In genomic region chr4:138111462-138112000, GRCh38 we compare ENCODE assay signal across 18 cellular contexts.
A peak's percentile ranks its signal among the peaks of the same experiment; 100 is the strongest.
DNase-seq lines count a peak whose midpoint lies in the region; ATAC-seq, FAIRE-seq and TF ChIP-seq lines count a peak whose summit lies in the region.
"Had no signal": no experiment of that assay in that cellular context is flagged by ENCODE, and none has a peak within 500 bp of the region (broad histone marks: within the 10 kb centered on the region; RNA-seq: fewer than 3 reads in every experiment).

No MANE protein-coding gene starts in this region.

- WGBS in GM23248 (ENCODE audit: low coverage in 1 of 2, low lambda C conversion rate in 2 of 2, missing lambda C conversion rate in 2 of 2), 2 experiments: 55% methylated on average over 3 of the region's 3 CpGs

- H3K9me3 Mint-ChIP-seq in nephron: peaks cover 7% of the 10 kb centered on the region
- H3K9me3 Mint-ChIP-seq: CD4-positive, alpha-beta T cell; T-helper 1 cell treated with Interleukin-12 subunit alpha and Interleukin-12 subunit beta and Interleukin-4 antibody, amounts not matched to agents 30 μg/mL and 1 μg/mL, for 36 hours had no signal

- no peaks in the 10 kb centered on the region for H3K36me3 Mint-ChIP-seq in nephron (ENCODE audit: low read depth)
- H3K36me3 Mint-ChIP-seq: natural killer cell treated with Interleukin-12 subunit alpha and Interleukin-12 subunit beta and Interleukin-15 and Interleukin-18, amount 100 ng/mL, for 72 hours had no signal

- no peaks in the 10 kb centered on the region for H4K20me1 ChIP-seq in GM23248 (ENCODE audit: insufficient read depth)

- peak overlapping the region; percentile 27 to 42 (median 34) for H3K27ac Mint-ChIP-seq in nephron
- H3K27ac Mint-ChIP-seq: CD4-positive, alpha-beta T cell; natural killer cell treated with Interleukin-12 subunit alpha and Interleukin-12 subunit beta and Interleukin-15 and Interleukin-18, amount 100 ng/mL, for 72 hours; T-helper 1 cell treated with Interleukin-12 subunit alpha and Interleukin-12 subunit beta and Interleukin-4 antibody, amounts not matched to agents 30 μg/mL and 1 μg/mL, for 36 hours had no signal

- H3K9me2 ChIP-seq in GM23248 (ENCODE audit: insufficient read depth): no peaks in the 10 kb centered on the region

- TF ChIP-seq CTCF in nephron (IDR thresholded peaks at IDR 0.05; ENCODE audit: unreplicated experiment in 3 of 3): no peak

- H3K9ac ChIP-seq in GM23248: 0 out of 2 replicates have a peak overlapping the region, but pooled peaks have one; percentile 18

- no peak overlapping the region for H3K4me3 Mint-ChIP-seq in nephron
- H3K4me3 Mint-ChIP-seq: CD4-positive, alpha-beta T cell; natural killer cell treated with Interleukin-12 subunit alpha and Interleukin-12 subunit beta and Interleukin-15 and Interleukin-18, amount 100 ng/mL, for 72 hours; T-helper 1 cell treated with Interleukin-12 subunit alpha and Interleukin-12 subunit beta and Interleukin-4 antibody, amounts not matched to agents 30 μg/mL and 1 μg/mL, for 36 hours had no signal

- H3F3A ChIP-seq in GM23248 (ENCODE audit: insufficient read depth): peaks cover 18% of the 10 kb centered on the region; the same call in 1 of the 2 replicates

- ATAC-seq in esophagus mucosa: peak; percentile 92
- ATAC-seq in HG03469 (IDR thresholded peaks at IDR 0.05; ENCODE audit: unreplicated experiment): no peak
- no peak for ATAC-seq in GM19467 (IDR thresholded peaks at IDR 0.05; ENCODE audit: unreplicated experiment)
- ATAC-seq: left cardiac atrium; natural killer cell treated with Interleukin-12 subunit alpha and Interleukin-12 subunit beta and Interleukin-15 and Interleukin-18, amount 100 ng/mL, for 72 hours had no signal

- H2AFZ ChIP-seq in GM23248: 0 out of 2 replicates have a peak overlapping the region, but pooled peaks have one; percentile 6

- no peaks in the 10 kb centered on the region for H3K36me3 ChIP-seq in GM23248 (ENCODE audit: low read depth)
- no peaks in the 10 kb centered on the region for H3K36me3 ChIP-seq in effector memory CD4-positive, alpha-beta T cell (ENCODE audit: control insufficient read depth, insufficient read depth, low read length)
- H3K36me3 ChIP-seq: sigmoid colon had no signal

- H3K27ac ChIP-seq in GM23248: peak overlapping the region; percentile 70
- H3K27ac ChIP-seq in effector memory CD4-positive, alpha-beta T cell (ENCODE audit: insufficient read depth, low read length, poor library complexity, severe bottlenecking): no peak overlapping the region
- H3K27ac ChIP-seq: sigmoid colon had no signal

- DNase-seq in GM23248: peak; percentile 70
- DNase-seq in RCC 7860 (ENCODE audit: low spot score): peak; percentile 66
- DNase-seq in NCI-H526 (lab: John Stamatoyannopoulos, UW): no peak
- no peak for DNase-seq in effector memory CD4-positive, alpha-beta T cell
- DNase-seq: activated effector memory CD4-positive, alpha-beta T cell treated with anti-CD3 and anti-CD28 coated beads, Interleukin-2, amount 50 U/mL, for 16 hours; CD4-positive, alpha-beta T cell; central memory CD4-positive, alpha-beta T cell; left cardiac atrium; MM.1S; NCI-H2171; OCI-M1; sigmoid colon had no signal

- no peak overlapping the region for H3K4me2 ChIP-seq in GM23248 (ENCODE audit: unreplicated experiment)

- H3K27me3 Mint-ChIP-seq in nephron (ENCODE audit: low read depth): no peaks in the 10 kb centered on the region
- H3K27me3 Mint-ChIP-seq: CD4-positive, alpha-beta T cell; natural killer cell treated with Interleukin-12 subunit alpha and Interleukin-12 subunit beta and Interleukin-15 and Interleukin-18, amount 100 ng/mL, for 72 hours had no signal

- H3K4me1 ChIP-seq in GM23248 (ENCODE audit: insufficient read depth): peaks cover 29% of the 10 kb centered on the region
- H3K4me1 ChIP-seq in effector memory CD4-positive, alpha-beta T cell (ENCODE audit: control insufficient read depth, insufficient read depth, low read length, poor library complexity, severe bottlenecking): no peaks in the 10 kb centered on the region

- no peaks in the 10 kb centered on the region for H3K9me3 ChIP-seq in GM23248 (ENCODE audit: low read depth)
- no peaks in the 10 kb centered on the region for H3K9me3 ChIP-seq in effector memory CD4-positive, alpha-beta T cell (ENCODE audit: control insufficient read depth, low read length)
- H3K9me3 ChIP-seq: sigmoid colon had no signal

- in situ Hi-C loops in GM23248 (cut with MboI): no loop called here

- H3K27me3 ChIP-seq in GM23248 (replicated peaks; ENCODE audit: insufficient read depth): no peaks in the 10 kb centered on the region
- no peaks in the 10 kb centered on the region for H3K27me3 ChIP-seq in effector memory CD4-positive, alpha-beta T cell (replicated peaks; ENCODE audit: control insufficient read depth, insufficient read depth, low read length, poor library complexity, severe bottlenecking)
- H3K27me3 ChIP-seq: sigmoid colon had no signal

- peaks cover 33% of the 10 kb centered on the region for H3K4me1 Mint-ChIP-seq in nephron

- H3K79me2 ChIP-seq in GM23248 (ENCODE audit: insufficient read depth): no peaks in the 10 kb centered on the region

- FAIRE-seq in RCC 7860 (lab: Jason Lieb, UNC): no peak

- H3K4me3 ChIP-seq in GM23248: no peak overlapping the region
- no peak overlapping the region for H3K4me3 ChIP-seq in effector memory CD4-positive, alpha-beta T cell (ENCODE audit: insufficient read depth, low read depth, low read length, poor library complexity, severe bottlenecking)
- H3K4me3 ChIP-seq: sigmoid colon had no signal

Comparison
In these comparisons a context has a peak if more than half of its experiments do, and no peak if none do; other contexts are left out.
1. DNase-seq: peak in GM23248 (single experiment) and RCC 7860 (single experiment); none in NCI-H526 (0 of 2) and effector memory CD4-positive, alpha-beta T cell (0 of 3).